Comparison of ENCODE assay signal across 1 cellular context in the genomic region with DNA sequence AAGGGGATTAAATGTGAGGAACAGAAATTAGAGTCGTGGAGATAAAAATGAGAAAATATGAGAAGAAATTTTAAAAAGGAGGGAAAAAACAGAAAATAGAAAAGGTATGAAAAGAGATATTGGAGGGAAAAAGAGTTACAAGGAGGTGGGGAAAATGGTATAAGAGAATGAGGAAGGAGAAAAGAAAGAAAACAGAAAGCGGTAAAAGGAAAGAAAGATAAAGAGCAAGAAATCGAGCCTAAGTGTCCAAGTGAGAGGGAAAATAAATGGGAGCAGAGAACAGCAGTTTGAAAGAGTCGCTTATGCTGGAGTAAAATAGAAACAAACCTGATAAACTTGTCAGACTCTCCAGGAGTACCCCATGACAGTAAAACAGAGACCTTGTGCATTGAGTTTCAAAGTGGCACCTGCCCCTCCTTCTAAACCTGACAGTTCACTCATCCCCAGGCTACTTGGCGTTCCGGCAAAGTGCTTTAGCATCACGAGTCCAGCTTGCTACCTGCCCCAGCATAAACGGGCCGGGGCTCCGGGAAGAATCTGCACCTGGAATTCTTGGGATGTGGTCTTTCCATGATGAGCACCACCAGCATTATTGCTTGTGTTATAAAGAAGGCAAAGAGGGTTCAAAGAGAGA.
TF ChIP-seq lines count a peak whose summit lies in the region.

No MANE protein-coding gene starts in this region.

TF ChIP-seq in H1, 55 proteins besides CTCF, POLR2A, EP300 and RAD21 (continued from another document):
- TF ChIP-seq ASH2L (IDR thresholded peaks at IDR 0.05; ENCODE audit: low read length) (no peak), CBX5 (IDR thresholded peaks at IDR 0.05; ENCODE audit: low read depth, low read length) (no peak), KDM5A (IDR thresholded peaks at IDR 0.05; ENCODE audit: low read length) (no peak), SIN3A (conservative IDR thresholded peaks at IDR 0.05 in 1 of 2, IDR thresholded peaks at IDR 0.05 in 1 of 2; ENCODE audit: low read depth in 1 of 2, low read length in 2 of 2) (no peak), CREB1 (IDR thresholded peaks at IDR 0.05) (no peak), SP4 (IDR thresholded peaks at IDR 0.05; ENCODE audit: low read length) (no peak)
- TF ChIP-seq, protein P1, sequence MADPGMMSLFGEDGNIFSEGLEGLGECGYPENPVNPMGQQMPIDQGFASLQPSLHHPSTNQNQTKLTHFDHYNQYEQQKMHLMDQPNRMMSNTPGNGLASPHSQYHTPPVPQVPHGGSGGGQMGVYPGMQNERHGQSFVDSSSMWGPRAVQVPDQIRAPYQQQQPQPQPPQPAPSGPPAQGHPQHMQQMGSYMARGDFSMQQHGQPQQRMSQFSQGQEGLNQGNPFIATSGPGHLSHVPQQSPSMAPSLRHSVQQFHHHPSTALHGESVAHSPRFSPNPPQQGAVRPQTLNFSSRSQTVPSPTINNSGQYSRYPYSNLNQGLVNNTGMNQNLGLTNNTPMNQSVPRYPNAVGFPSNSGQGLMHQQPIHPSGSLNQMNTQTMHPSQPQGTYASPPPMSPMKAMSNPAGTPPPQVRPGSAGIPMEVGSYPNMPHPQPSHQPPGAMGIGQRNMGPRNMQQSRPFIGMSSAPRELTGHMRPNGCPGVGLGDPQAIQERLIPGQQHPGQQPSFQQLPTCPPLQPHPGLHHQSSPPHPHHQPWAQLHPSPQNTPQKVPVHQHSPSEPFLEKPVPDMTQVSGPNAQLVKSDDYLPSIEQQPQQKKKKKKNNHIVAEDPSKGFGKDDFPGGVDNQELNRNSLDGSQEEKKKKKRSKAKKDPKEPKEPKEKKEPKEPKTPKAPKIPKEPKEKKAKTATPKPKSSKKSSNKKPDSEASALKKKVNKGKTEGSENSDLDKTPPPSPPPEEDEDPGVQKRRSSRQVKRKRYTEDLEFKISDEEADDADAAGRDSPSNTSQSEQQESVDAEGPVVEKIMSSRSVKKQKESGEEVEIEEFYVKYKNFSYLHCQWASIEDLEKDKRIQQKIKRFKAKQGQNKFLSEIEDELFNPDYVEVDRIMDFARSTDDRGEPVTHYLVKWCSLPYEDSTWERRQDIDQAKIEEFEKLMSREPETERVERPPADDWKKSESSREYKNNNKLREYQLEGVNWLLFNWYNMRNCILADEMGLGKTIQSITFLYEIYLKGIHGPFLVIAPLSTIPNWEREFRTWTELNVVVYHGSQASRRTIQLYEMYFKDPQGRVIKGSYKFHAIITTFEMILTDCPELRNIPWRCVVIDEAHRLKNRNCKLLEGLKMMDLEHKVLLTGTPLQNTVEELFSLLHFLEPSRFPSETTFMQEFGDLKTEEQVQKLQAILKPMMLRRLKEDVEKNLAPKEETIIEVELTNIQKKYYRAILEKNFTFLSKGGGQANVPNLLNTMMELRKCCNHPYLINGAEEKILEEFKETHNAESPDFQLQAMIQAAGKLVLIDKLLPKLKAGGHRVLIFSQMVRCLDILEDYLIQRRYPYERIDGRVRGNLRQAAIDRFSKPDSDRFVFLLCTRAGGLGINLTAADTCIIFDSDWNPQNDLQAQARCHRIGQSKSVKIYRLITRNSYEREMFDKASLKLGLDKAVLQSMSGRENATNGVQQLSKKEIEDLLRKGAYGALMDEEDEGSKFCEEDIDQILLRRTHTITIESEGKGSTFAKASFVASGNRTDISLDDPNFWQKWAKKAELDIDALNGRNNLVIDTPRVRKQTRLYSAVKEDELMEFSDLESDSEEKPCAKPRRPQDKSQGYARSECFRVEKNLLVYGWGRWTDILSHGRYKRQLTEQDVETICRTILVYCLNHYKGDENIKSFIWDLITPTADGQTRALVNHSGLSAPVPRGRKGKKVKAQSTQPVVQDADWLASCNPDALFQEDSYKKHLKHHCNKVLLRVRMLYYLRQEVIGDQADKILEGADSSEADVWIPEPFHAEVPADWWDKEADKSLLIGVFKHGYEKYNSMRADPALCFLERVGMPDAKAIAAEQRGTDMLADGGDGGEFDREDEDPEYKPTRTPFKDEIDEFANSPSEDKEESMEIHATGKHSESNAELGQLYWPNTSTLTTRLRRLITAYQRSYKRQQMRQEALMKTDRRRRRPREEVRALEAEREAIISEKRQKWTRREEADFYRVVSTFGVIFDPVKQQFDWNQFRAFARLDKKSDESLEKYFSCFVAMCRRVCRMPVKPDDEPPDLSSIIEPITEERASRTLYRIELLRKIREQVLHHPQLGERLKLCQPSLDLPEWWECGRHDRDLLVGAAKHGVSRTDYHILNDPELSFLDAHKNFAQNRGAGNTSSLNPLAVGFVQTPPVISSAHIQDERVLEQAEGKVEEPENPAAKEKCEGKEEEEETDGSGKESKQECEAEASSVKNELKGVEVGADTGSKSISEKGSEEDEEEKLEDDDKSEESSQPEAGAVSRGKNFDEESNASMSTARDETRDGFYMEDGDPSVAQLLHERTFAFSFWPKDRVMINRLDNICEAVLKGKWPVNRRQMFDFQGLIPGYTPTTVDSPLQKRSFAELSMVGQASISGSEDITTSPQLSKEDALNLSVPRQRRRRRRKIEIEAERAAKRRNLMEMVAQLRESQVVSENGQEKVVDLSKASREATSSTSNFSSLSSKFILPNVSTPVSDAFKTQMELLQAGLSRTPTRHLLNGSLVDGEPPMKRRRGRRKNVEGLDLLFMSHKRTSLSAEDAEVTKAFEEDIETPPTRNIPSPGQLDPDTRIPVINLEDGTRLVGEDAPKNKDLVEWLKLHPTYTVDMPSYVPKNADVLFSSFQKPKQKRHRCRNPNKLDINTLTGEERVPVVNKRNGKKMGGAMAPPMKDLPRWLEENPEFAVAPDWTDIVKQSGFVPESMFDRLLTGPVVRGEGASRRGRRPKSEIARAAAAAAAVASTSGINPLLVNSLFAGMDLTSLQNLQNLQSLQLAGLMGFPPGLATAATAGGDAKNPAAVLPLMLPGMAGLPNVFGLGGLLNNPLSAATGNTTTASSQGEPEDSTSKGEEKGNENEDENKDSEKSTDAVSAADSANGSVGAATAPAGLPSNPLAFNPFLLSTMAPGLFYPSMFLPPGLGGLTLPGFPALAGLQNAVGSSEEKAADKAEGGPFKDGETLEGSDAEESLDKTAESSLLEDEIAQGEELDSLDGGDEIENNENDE (IDR thresholded peaks at IDR 0.05; ENCODE audit: insufficient replicate concordance, low read length) = no peak
